In genomic region chr2:37837576-37838335, GRCh38 we compare ENCODE assay signal across 18 cellular contexts.
DNase-seq lines count a peak whose midpoint lies in the region; ATAC-seq and TF ChIP-seq lines count a peak whose summit lies in the region.
"Had no signal": no experiment of that assay in that cellular context is flagged by ENCODE, and none has a peak within 500 bp of the region (broad histone marks: within the 10 kb centered on the region; RNA-seq: fewer than 3 reads in every experiment).

No MANE protein-coding gene starts in this region.

- H3K79me1 ChIP-seq in IMR-90 (ENCODE audit: low read depth in 1 of 2, low read length in 2 of 2) (no peaks in the 10 kb centered on the region), mesenchymal stem cell (replicated peaks; ENCODE audit: low read length, poor library complexity, severe bottlenecking) (no peaks in the 10 kb centered on the region)

- H4K8ac ChIP-seq in IMR-90 (ENCODE audit: low read depth in 2 of 2, low read length in 2 of 2) (peak overlapping the region; percentile 0 to 68; a peak in 2 of 4 replicates), mesenchymal stem cell (ENCODE audit: low read length) (peak overlapping the region; percentile 71)

- CTCF ChIA-PET in IMR-90 (lab: Yijun Ruan, JAX) = interaction anchor here (0.6 to 1.0 kb wide), 2 partner anchors 259 to 423 kb away, joined by 3 to 4 read pairs; no protein-coding TSS in a partner anchor
- CTCF ChIA-PET in activated CD8-positive, alpha-beta T cell treated with anti-CD3 and anti-CD28 coated beads for 36 hours (lab: Charles Lee) = interaction anchor here (0.8 to 14.0 kb wide), 5 partner anchors 10 to 429 kb away, joined by 3 to 184 read pairs (median 4); no protein-coding TSS in a partner anchor
- CTCF ChIA-PET in GM10248 (lab: Yijun Ruan, JAX) = interaction anchor here (0.9 to 12.5 kb wide), 4 partner anchors 9 to 423 kb away, joined by 3 to 197 read pairs (median 46); no protein-coding TSS in a partner anchor

- H3K4ac ChIP-seq in IMR-90 (ENCODE audit: low read depth, low read length) = peak overlapping the region; percentile 76
- H3K4ac ChIP-seq in mesenchymal stem cell (ENCODE audit: low read depth in 1 of 2, low read length in 2 of 2) = peak overlapping the region in 1 of 2 experiments; percentile 0

- peak overlapping the region; percentile 81 for H2AFZ ChIP-seq in IMR-90 (replicated peaks; ENCODE audit: low read length, poor library complexity)
- H2AFZ ChIP-seq in mesenchymal stem cell (ENCODE audit: low read depth, low read length) = no peak overlapping the region

- H3K9me3 Mint-ChIP-seq in activated CD8-positive, alpha-beta T cell treated with anti-CD3 and anti-CD28 coated beads for 36 hours = no peaks in the 10 kb centered on the region
- H3K9me3 Mint-ChIP-seq: activated naive CD4-positive, alpha-beta T cell treated with anti-CD3 and anti-CD28 coated beads for 36 hours; memory B cell; stimulated activated memory B cell treated with anti-CD40 and anti-IgM and Interleukin-4, amounts not matched to agents 10 μg/mL and 1 μg/mL and 100 μg/mL, for 72 hours had no signal

- H3K27me3 ChIP-seq in IMR-90 (ENCODE audit: control insufficient read depth, insufficient read depth, low read length) (no peaks in the 10 kb centered on the region), heart left ventricle (no peaks in the 10 kb centered on the region), mesenchymal stem cell (ENCODE audit: control insufficient read depth in 1 of 2, insufficient read depth in 1 of 2, low read length in 2 of 2) (no peaks in the 10 kb centered on the region), testis (no peaks in the 10 kb centered on the region)
- H3K27me3 ChIP-seq: neutrophil, spleen had no signal

- peak overlapping the region; percentile 74; the same call in 1 of the 2 replicates for H4K91ac ChIP-seq in IMR-90 (ENCODE audit: insufficient read depth, low read depth, low read length)
- peak overlapping the region; percentile 59 for H4K91ac ChIP-seq in mesenchymal stem cell (ENCODE audit: low read length)

- H2AK5ac ChIP-seq in IMR-90 (ENCODE audit: low read depth, low read length) = peak overlapping the region; percentile 47; the same call in 1 of the 2 replicates
- H2AK5ac ChIP-seq in mesenchymal stem cell (ENCODE audit: low read length, severe bottlenecking) = no peak overlapping the region

- H3K4me1 ChIP-seq in IMR-90 (ENCODE audit: control insufficient read depth, insufficient read depth, low read length) (peaks cover 16% of the 10 kb centered on the region), heart left ventricle (peaks cover 0 to 11% (median 2%) of the 10 kb centered on the region in 12 donors), mesenchymal stem cell (ENCODE audit: control insufficient read depth, insufficient read depth, low read depth, low read length) (no peaks in the 10 kb centered on the region), testis (no peaks in the 10 kb centered on the region)

- H2BK15ac ChIP-seq in IMR-90 (ENCODE audit: low read depth, low read length) = peak overlapping the region; percentile 84; the same call in 1 of the 3 replicates
- no peak overlapping the region for H2BK15ac ChIP-seq in mesenchymal stem cell (ENCODE audit: low read depth, poor library complexity, severe bottlenecking)

- H3K56ac ChIP-seq in IMR-90 (ENCODE audit: extremely low read depth, insufficient read depth, low read length) = no peak overlapping the region

- in situ Hi-C loops in IMR-90 (cut with MboI; ENCODE audit: low sequenced_read_pairs) = no loop called here

- H3K4me3 Mint-ChIP-seq in activated CD8-positive, alpha-beta T cell treated with anti-CD3 and anti-CD28 coated beads for 36 hours = no peak overlapping the region
- H3K4me3 Mint-ChIP-seq: activated naive CD4-positive, alpha-beta T cell treated with anti-CD3 and anti-CD28 coated beads for 36 hours; memory B cell; stimulated activated memory B cell treated with anti-CD40 and anti-IgM and Interleukin-4, amounts not matched to agents 10 μg/mL and 1 μg/mL and 100 μg/mL, for 72 hours had no signal

- WGBS in IMR-90 (ENCODE audit: extremely low coverage in 2 of 2, insufficient read length in 1 of 2), 2 experiments = 0% methylated on average over 1 of the region's 6 CpGs; no CpG with 5 or more reads in 1 of the 2 experiments
- WGBS in heart left ventricle, 4 donors = 67 to 76% (median 68%) methylated on average over 6 of the region's 6 CpGs
- 18% methylated on average over 6 of the region's 6 CpGs for WGBS in mesenchymal stem cell
- WGBS in testis, 2 donors = 69 to 80% methylated on average over 6 of the region's 6 CpGs

- H3K4me3 ChIP-seq in IMR-90 (ENCODE audit: insufficient read depth, low read depth, low read length) = no peak overlapping the region
- no peak overlapping the region for H3K4me3 ChIP-seq in heart left ventricle
- H3K4me3 ChIP-seq in mesenchymal stem cell (ENCODE audit: insufficient read depth in 1 of 2, low read depth in 1 of 2, low read length in 2 of 2) = no peak overlapping the region
- no peak overlapping the region for H3K4me3 ChIP-seq in testis
- H3K4me3 ChIP-seq: spleen had no signal

- H2BK120ac ChIP-seq in IMR-90 (ENCODE audit: low read depth, low read length) (peak overlapping the region; percentile 77), mesenchymal stem cell (ENCODE audit: low read depth, low read length) (no peak overlapping the region)

- ATAC-seq in IMR-90 (ENCODE audit: low read depth) (peak; percentile 91), heart left ventricle (peak in 3 of 4 donors; percentile 64 to 82 (median 80))
- no peak for ATAC-seq in activated CD8-positive, alpha-beta T cell treated with anti-CD3 and anti-CD28 coated beads for 36 hours
- ATAC-seq: activated CD4-positive, CD25-positive, alpha-beta regulatory T cell treated with anti-CD3 and anti-CD28 coated beads, Interleukin-2, amount 50 U/mL, for 24 hours; stimulated activated memory B cell treated with anti-CD40 and anti-IgM and Interleukin-4, amounts not matched to agents 10 μg/mL and 1 μg/mL and 100 μg/mL, for 72 hours had no signal

- H2BK12ac ChIP-seq in mesenchymal stem cell (ENCODE audit: low read length in 2 of 2) = peak overlapping the region in 1 of 2 experiments; percentile 57

- TF ChIP-seq CTCF in IMR-90 (conservative IDR thresholded peaks at IDR 0.05; ENCODE audit: low read depth, low read length) (no peak), heart left ventricle (IDR thresholded peaks at IDR 0.05) (no peak), testis (IDR thresholded peaks at IDR 0.05) (no peak), GM10248 (IDR thresholded peaks at IDR 0.05; ENCODE audit: control extremely low read depth, extremely low read depth, low read depth, missing control alignments) (no peak)
- TF ChIP-seq CTCF in activated CD8-positive, alpha-beta T cell treated with anti-CD3 and anti-CD28 coated beads for 36 hours (IDR thresholded peaks at IDR 0.05) = no peak

- TF ChIP-seq RAD21 in IMR-90 (IDR thresholded peaks at IDR 0.05; ENCODE audit: low read length) = no peak

- H3K4me2 ChIP-seq in IMR-90 (ENCODE audit: low read depth, low read length) (no peak overlapping the region; the same call in 1 of the 2 replicates), mesenchymal stem cell (ENCODE audit: low read length, poor library complexity, severe bottlenecking) (no peak overlapping the region)

- TF ChIP-seq POLR2A in IMR-90 (IDR thresholded peaks at IDR 0.05; ENCODE audit: low read depth, low read length) (no peak), heart left ventricle (IDR thresholded peaks at IDR 0.05) (no peak), testis (IDR thresholded peaks at IDR 0.05) (no peak)

- H3K23ac ChIP-seq in IMR-90 (ENCODE audit: low read depth, low read length) (0 out of 2 replicates have a peak overlapping the region, but pooled peaks have one; percentile 39), mesenchymal stem cell (ENCODE audit: low read length in 2 of 2) (no peak overlapping the region)

- no peaks in the 10 kb centered on the region for H3K36me3 ChIP-seq in IMR-90 (ENCODE audit: control insufficient read depth, insufficient read depth, low read length)
- H3K36me3 ChIP-seq in heart left ventricle = no peaks in the 10 kb centered on the region
- H3K36me3 ChIP-seq in mesenchymal stem cell (ENCODE audit: control insufficient read depth in 1 of 2, insufficient read depth in 2 of 2, low read depth in 1 of 2, low read length in 2 of 2) = no peaks in the 10 kb centered on the region
- no peaks in the 10 kb centered on the region for H3K36me3 ChIP-seq in testis (ENCODE audit: low read depth, missing control alignments)
- H3K36me3 ChIP-seq: neutrophil, spleen had no signal

- H3K4me1 Mint-ChIP-seq in activated CD8-positive, alpha-beta T cell treated with anti-CD3 and anti-CD28 coated beads for 36 hours (ENCODE audit: low read depth) = peaks cover 14% of the 10 kb centered on the region

- H3K27ac ChIP-seq in IMR-90 (ENCODE audit: insufficient read depth, low read length) (peak overlapping the region; percentile 78; the same call in 1 of the 2 replicates), heart left ventricle (peak overlapping the region in 1 of 12 donors; percentile 65), mesenchymal stem cell (ENCODE audit: low read length, poor library complexity, severe bottlenecking) (no peak overlapping the region), testis (no peak overlapping the region)
- H3K27ac ChIP-seq: neutrophil, spleen had no signal

- H3K18ac ChIP-seq in IMR-90 (ENCODE audit: low read depth, low read length) (peak overlapping the region; percentile 83), mesenchymal stem cell (ENCODE audit: low read depth in 1 of 2, low read length in 2 of 2) (peak overlapping the region in 1 of 2 experiments; percentile 57)

- peak overlapping the region; percentile 83 for H2BK20ac ChIP-seq in IMR-90 (ENCODE audit: low read depth, low read length)

- POLR2A ChIA-PET in IMR-90 (lab: Charles Lee; ENCODE audit: unreplicated experiment) (no interaction called here), GM10248 (lab: Yijun Ruan, JAX) (no interaction called here)
- POLR2A ChIA-PET in activated CD8-positive, alpha-beta T cell treated with anti-CD3 and anti-CD28 coated beads for 36 hours (lab: Charles Lee) = interaction anchor here (0.6 to 1.1 kb wide), 2 partner anchors 13 to 541 kb away, joined by 3 to 4 read pairs; no protein-coding TSS in a partner anchor

- H3K27ac Mint-ChIP-seq in activated CD8-positive, alpha-beta T cell treated with anti-CD3 and anti-CD28 coated beads for 36 hours = no peak overlapping the region
- H3K27ac Mint-ChIP-seq: activated naive CD4-positive, alpha-beta T cell treated with anti-CD3 and anti-CD28 coated beads for 36 hours; memory B cell; stimulated activated memory B cell treated with anti-CD40 and anti-IgM and Interleukin-4, amounts not matched to agents 10 μg/mL and 1 μg/mL and 100 μg/mL, for 72 hours had no signal

- peaks cover 6% of the 10 kb centered on the region for H3K27me3 Mint-ChIP-seq in activated CD8-positive, alpha-beta T cell treated with anti-CD3 and anti-CD28 coated beads for 36 hours
- H3K27me3 Mint-ChIP-seq: memory B cell; stimulated activated memory B cell treated with anti-CD40 and anti-IgM and Interleukin-4, amounts not matched to agents 10 μg/mL and 1 μg/mL and 100 μg/mL, for 72 hours had no signal

- intact Hi-C loops in IMR-90 (cut with micrococcal nuclease) (no loop called here), heart left ventricle (cut with DNase I) (loop anchor here in 2 of 10 donors (2.0 to 10.0 kb wide), 2 partner anchors 39 to 47 kb away; no protein-coding TSS in a partner anchor), testis (cut with DNase I; ENCODE audit: low total_unique reads) (loop anchor here (10.0 kb wide), 1 partner anchor 423 kb away; no protein-coding TSS in a partner anchor)
- intact Hi-C loops in activated CD8-positive, alpha-beta T cell treated with anti-CD3 and anti-CD28 coated beads for 36 hours (cut with micrococcal nuclease) = no loop called here

- H4K20me1 ChIP-seq in IMR-90 (ENCODE audit: insufficient read depth, low read length) = no peaks in the 10 kb centered on the region

- peak overlapping the region; percentile 58 for H3K14ac ChIP-seq in IMR-90 (replicated peaks; ENCODE audit: low read depth, low read length)
- peak overlapping the region in 1 of 2 experiments; percentile 55 for H3K14ac ChIP-seq in mesenchymal stem cell (ENCODE audit: low read length in 2 of 2)

- no TSS peak for BruUV-seq in IMR-90 (replicated peaks; lab: Mats Ljungman, UMichigan)

- no peaks in the 10 kb centered on the region for H3K36me3 Mint-ChIP-seq in activated CD8-positive, alpha-beta T cell treated with anti-CD3 and anti-CD28 coated beads for 36 hours (ENCODE audit: low read depth)
- H3K36me3 Mint-ChIP-seq: memory B cell; stimulated activated memory B cell treated with anti-CD40 and anti-IgM and Interleukin-4, amounts not matched to agents 10 μg/mL and 1 μg/mL and 100 μg/mL, for 72 hours had no signal

- H3K9me3 ChIP-seq in IMR-90 (ENCODE audit: control insufficient read depth, insufficient read depth, low read length) = no peaks in the 10 kb centered on the region
- H3K9me3 ChIP-seq in heart left ventricle = no peaks in the 10 kb centered on the region
- no peaks in the 10 kb centered on the region for H3K9me3 ChIP-seq in mesenchymal stem cell (ENCODE audit: control insufficient read depth, low read length)
- H3K9me3 ChIP-seq in testis = no peaks in the 10 kb centered on the region
- H3K9me3 ChIP-seq: neutrophil, spleen had no signal

- H2AK9ac ChIP-seq in IMR-90 (replicated peaks; ENCODE audit: low read depth, low read length, poor library complexity) = no peak overlapping the region

- H3K9ac ChIP-seq in IMR-90 (ENCODE audit: low read depth, low read length) (no peak overlapping the region), mesenchymal stem cell (ENCODE audit: low read length) (no peak overlapping the region)

- dilution Hi-C loops in IMR-90 (cut with HindIII; ENCODE audit: low sequenced_read_pairs, unreplicated experiment) = no loop called here

- peak overlapping the region; percentile 47 for H2BK5ac ChIP-seq in IMR-90 (ENCODE audit: low read depth, low read length, poor library complexity, severe bottlenecking)
- H2BK5ac ChIP-seq in mesenchymal stem cell (ENCODE audit: low read depth, low read length, poor library complexity, severe bottlenecking) = no peak overlapping the region

- DNase-seq in IMR-90 (peak; percentile 92), heart left ventricle (peak in 3 of 5 donors; percentile 31 to 66 (median 52)), mesenchymal stem cell (peak; percentile 96), testis (peak; percentile 32), GM10248 (ENCODE audit: extremely low spot score) (no peak), GDM1 (lab: John Stamatoyannopoulos, UW) (no peak)
- DNase-seq in activated CD8-positive, alpha-beta T cell treated with anti-CD3 and anti-CD28 coated beads for 36 hours = no peak
- no peak for DNase-seq in activated effector memory CD4-positive, alpha-beta T cell treated with anti-CD3 and anti-CD28 coated beads, Interleukin-2, amount 50 U/mL, for 16 hours
- DNase-seq: activated naive CD4-positive, alpha-beta T cell treated with anti-CD3 and anti-CD28 coated beads for 36 hours; DMS153; KG1; NCI-H1105 treated with DMSO at 0.1 percent for 48 hours; NCI-H2171; spleen had no signal

- peak overlapping the region; percentile 85 for H4K5ac ChIP-seq in IMR-90 (ENCODE audit: low read depth, low read length)

- 0 out of 2 replicates have a peak, but pooled peaks cover 7% of the 10 kb centered on the region for H3K9me1 ChIP-seq in IMR-90 (ENCODE audit: insufficient read depth, low read length)

Comparison
In these comparisons a context has a peak if more than half of its experiments do, and no peak if none do; other contexts are left out.
1. DNase-seq: peak in IMR-90 (single experiment), heart left ventricle (3 of 5), mesenchymal stem cell (single experiment) and testis (single experiment); none in activated CD8-positive, alpha-beta T cell treated with anti-CD3 and anti-CD28 coated beads for 36 hours (single experiment), GM10248 (single experiment), activated effector memory CD4-positive, alpha-beta T cell treated with anti-CD3 and anti-CD28 coated beads, Interleukin-2, amount 50 U/mL, for 16 hours (single experiment) and GDM1 (single experiment).